1 cellular context compared by ENCODE assay signal in the genomic region with DNA sequence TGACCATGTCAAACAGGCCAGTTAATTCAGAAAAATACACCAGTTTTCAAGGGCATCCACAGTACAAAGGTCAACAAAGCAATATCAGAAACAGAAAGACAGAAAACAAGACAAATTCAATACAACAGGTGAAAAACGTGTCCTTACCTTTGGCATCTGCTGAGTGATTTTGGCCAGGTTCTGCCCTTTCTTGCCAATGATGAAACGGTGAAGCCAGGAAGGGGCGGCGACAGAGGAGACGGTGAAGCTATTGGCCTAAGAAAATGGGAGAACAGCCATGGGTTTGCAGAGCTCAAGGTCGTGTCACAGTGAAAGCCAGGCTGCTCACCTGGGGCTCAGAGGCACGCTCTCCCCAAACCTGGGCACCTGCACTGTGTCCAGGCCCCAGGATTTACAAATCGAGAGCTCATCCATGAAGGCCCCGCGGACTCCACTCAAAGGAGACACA.
TF ChIP-seq lines count a peak whose summit lies in the region.

No MANE protein-coding gene starts in this region.

TF ChIP-seq in HepG2, 621 proteins besides CTCF, POLR2A, EP300 and RAD21 (continued from another document):
- TF ChIP-seq GABPA (IDR thresholded peaks at IDR 0.05; ENCODE audit: low read depth, low read length) = no peak
- 0 out of 2 replicates have a peak, but pooled peaks have one; percentile 13 for TF ChIP-seq GABPA (CRISPR knock-in tag; IDR thresholded peaks at IDR 0.05; ENCODE audit: low read depth)
- no peak for TF ChIP-seq ZZZ3 (CRISPR knock-in tag; IDR thresholded peaks at IDR 0.05; ENCODE audit: borderline replicate concordance)
- TF ChIP-seq KLF16 (CRISPR knock-in tag; IDR thresholded peaks at IDR 0.05) = no peak
- TF ChIP-seq, protein P1, sequence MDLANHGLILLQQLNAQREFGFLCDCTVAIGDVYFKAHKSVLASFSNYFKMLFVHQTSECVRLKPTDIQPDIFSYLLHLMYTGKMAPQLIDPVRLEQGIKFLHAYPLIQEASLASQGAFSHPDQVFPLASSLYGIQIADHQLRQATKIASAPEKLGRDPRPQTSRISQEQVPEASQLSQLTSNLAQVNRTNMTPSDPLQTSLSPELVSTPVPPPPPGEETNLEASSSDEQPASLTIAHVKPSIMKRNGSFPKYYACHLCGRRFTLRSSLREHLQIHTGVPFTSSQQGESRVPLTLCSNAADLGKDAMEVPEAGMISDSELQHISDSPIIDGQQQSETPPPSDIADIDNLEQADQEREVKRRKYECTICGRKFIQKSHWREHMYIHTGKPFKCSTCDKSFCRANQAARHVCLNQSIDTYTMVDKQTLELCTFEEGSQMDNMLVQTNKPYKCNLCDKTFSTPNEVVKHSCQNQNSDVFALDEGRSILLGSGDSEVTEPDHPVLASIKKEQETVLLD (CRISPR knock-in tag; IDR thresholded peaks at IDR 0.05; ENCODE audit: low read depth) = no peak
- TF ChIP-seq HNF4A (CRISPR knock-in tag; IDR thresholded peaks at IDR 0.05) = peak; percentile 58
- 0 out of 2 replicates have a peak, but pooled peaks have one; percentile 24 for TF ChIP-seq ELF3 (CRISPR knock-in tag; IDR thresholded peaks at IDR 0.05)
- TF ChIP-seq MED13 (CRISPR knock-in tag; IDR thresholded peaks at IDR 0.05) = no peak
- peak; percentile 19; the same call in 1 of the 2 replicates for TF ChIP-seq FOXA3 (CRISPR knock-in tag; IDR thresholded peaks at IDR 0.05)
